33 cellular contexts compared by ENCODE assay signal in the genomic region with DNA sequence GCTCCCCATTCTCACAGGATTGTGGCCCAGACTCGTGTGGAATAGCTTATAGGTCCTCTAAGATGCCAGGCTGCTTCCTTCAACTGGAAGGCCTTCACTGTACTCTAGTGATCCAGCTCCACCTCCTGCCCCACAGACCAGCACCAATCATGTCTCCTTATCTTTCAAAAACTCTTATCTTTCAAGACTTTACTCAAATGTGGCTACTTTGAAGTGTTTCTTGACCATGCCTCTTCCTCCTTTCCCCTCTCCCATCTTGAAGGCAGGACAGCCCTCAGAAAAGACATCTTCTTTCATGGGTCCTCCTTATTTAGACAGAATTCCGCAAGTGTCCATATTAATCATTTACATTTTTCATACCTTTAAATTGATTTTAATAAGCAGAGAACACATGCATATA.
"Had no signal": no experiment of that assay in that cellular context is flagged by ENCODE, and none has a peak within 500 bp of the region (broad histone marks: within the 10 kb centered on the region; RNA-seq: fewer than 3 reads in every experiment).

No MANE protein-coding gene starts in this region.

- H3K4me1 Mint-ChIP-seq: activated CD4-positive, alpha-beta memory T cell treated with anti-CD3 and anti-CD28 coated beads, Interleukin-2, amount 10 ng/mL, durations not matched to agents 7 days and 5 days had no signal

- H3K4me3 ChIP-seq: adrenal gland, body of pancreas, esophagus muscularis mucosa, gastrocnemius medialis, heart left ventricle had no signal

- H3K4me1 ChIP-seq: adrenal gland, body of pancreas, esophagus muscularis mucosa, gastrocnemius medialis, heart left ventricle had no signal

- H3K36me3 ChIP-seq: adrenal gland, gastrocnemius medialis had no signal

- H3K27me3 ChIP-seq: adrenal gland, body of pancreas, esophagus muscularis mucosa, foreskin keratinocyte, gastrocnemius medialis, heart left ventricle had no signal

- H3K27ac ChIP-seq: adrenal gland, body of pancreas, esophagus muscularis mucosa, foreskin keratinocyte, gastrocnemius medialis, heart left ventricle, VCaP had no signal

- DNase-seq: activated CD4-positive, alpha-beta memory T cell treated with anti-CD3 and anti-CD28 coated beads, Interleukin-2, amount 10 ng/mL, durations not matched to agents 7 days and 5 days; activated CD4-positive, alpha-beta T cell treated with anti-CD3 and anti-CD28 coated beads for 1 hour; activated CD4-positive, alpha-beta T cell treated with anti-CD3 and anti-CD28 coated beads for 4 hours; activated CD4-positive, alpha-beta T cell treated with anti-CD3 and anti-CD28 coated beads, Interleukin-2, amount 10 ng/mL, durations not matched to agents 7 days and 5 days; activated CD4-positive, alpha-beta T cell treated with anti-CD3 and anti-CD28 coated beads, Interleukin-2, amount 50 U/mL, for 4 hours; activated effector memory CD4-positive, alpha-beta T cell treated with anti-CD3 and anti-CD28 coated beads, Interleukin-2, amount 50 U/mL, for 16 hours; activated naive CD4-positive, alpha-beta T cell treated with anti-CD3 and anti-CD28 coated beads for 36 hours; activated naive CD8-positive, alpha-beta T cell treated with anti-CD3 and anti-CD28 coated beads for 36 hours; activated naive CD8-positive, alpha-beta T cell treated with anti-CD3 and anti-CD28 coated beads, Interleukin-2, amount 50 U/mL, for 24 hours; activated T-cell treated with anti-CD3 and anti-CD28 coated beads, Interleukin-2, amount 50 U/mL, for 1 hour; activated T-cell treated with anti-CD3 and anti-CD28 coated beads, Interleukin-2, amount 50 U/mL, for 48 hours; adrenal gland; amygdala; aorta; body of pancreas; caudate nucleus; cortex of kidney; dermis blood vessel endothelial cell; effector CD4-positive, alpha-beta T cell; effector memory CD8-positive, alpha-beta T cell; foreskin keratinocyte; gastrocnemius medialis; glutamatergic neuron; heart left ventricle; T-helper 2 cell had no signal

- H3K4me3 Mint-ChIP-seq: activated CD4-positive, alpha-beta memory T cell treated with anti-CD3 and anti-CD28 coated beads, Interleukin-2, amount 10 ng/mL, durations not matched to agents 7 days and 5 days; activated CD4-positive, alpha-beta T cell treated with anti-CD3 and anti-CD28 coated beads, Interleukin-2, amount 10 ng/mL, durations not matched to agents 7 days and 5 days; activated naive CD4-positive, alpha-beta T cell treated with anti-CD3 and anti-CD28 coated beads for 36 hours; activated naive CD4-positive, alpha-beta T cell treated with anti-CD3 and anti-CD28 coated beads, Interleukin-2, amount 50 U/mL, for 24 hours; activated naive CD8-positive, alpha-beta T cell treated with anti-CD3 and anti-CD28 coated beads for 36 hours; activated naive CD8-positive, alpha-beta T cell treated with anti-CD3 and anti-CD28 coated beads, Interleukin-2, amount 50 U/mL, for 24 hours; activated T-helper 1 cell treated with anti-CD3 and anti-CD28 coated beads, Interleukin-12 subunit alpha, Interleukin-12 subunit beta, Interleukin-2, Interleukin-4 antibody, amounts not matched to agents 30 ng/mL and 10 ng/mL and 1 ng/mL, durations not matched to agents 14 hours and 24 hours and 36 hours; effector memory CD8-positive, alpha-beta T cell; WTC11 had no signal

- H3K9me3 ChIP-seq: adrenal gland, body of pancreas, esophagus muscularis mucosa, gastrocnemius medialis, heart left ventricle had no signal

- FAIRE-seq: colon, TTC549 had no signal

- H3K9me3 Mint-ChIP-seq: activated CD4-positive, alpha-beta memory T cell treated with anti-CD3 and anti-CD28 coated beads, Interleukin-2, amount 10 ng/mL, durations not matched to agents 7 days and 5 days; activated CD4-positive, alpha-beta T cell treated with anti-CD3 and anti-CD28 coated beads, Interleukin-2, amount 10 ng/mL, durations not matched to agents 7 days and 5 days; activated naive CD4-positive, alpha-beta T cell treated with anti-CD3 and anti-CD28 coated beads for 36 hours; activated naive CD4-positive, alpha-beta T cell treated with anti-CD3 and anti-CD28 coated beads, Interleukin-2, amount 50 U/mL, for 24 hours; activated naive CD8-positive, alpha-beta T cell treated with anti-CD3 and anti-CD28 coated beads for 36 hours; activated naive CD8-positive, alpha-beta T cell treated with anti-CD3 and anti-CD28 coated beads, Interleukin-2, amount 50 U/mL, for 24 hours; activated T-helper 1 cell treated with anti-CD3 and anti-CD28 coated beads, Interleukin-12 subunit alpha, Interleukin-12 subunit beta, Interleukin-2, Interleukin-4 antibody, amounts not matched to agents 30 ng/mL and 10 ng/mL and 1 ng/mL, durations not matched to agents 14 hours and 24 hours and 36 hours; activated T-helper 2 cell treated with anti-CD3 and anti-CD28 coated beads, Interferon-gamma antibody, Interleukin-2, Interleukin-4, amounts not matched to agents 10 μg/mL and 5 μg/mL and 100 μg/mL, durations not matched to agents 14 hours and 24 hours and 36 hours; effector memory CD8-positive, alpha-beta T cell; WTC11 had no signal

- ATAC-seq: activated naive CD8-positive, alpha-beta T cell treated with anti-CD3 and anti-CD28 coated beads, Interleukin-2, amount 50 U/mL, for 24 hours; body of pancreas; effector memory CD8-positive, alpha-beta T cell; foreskin keratinocyte; gastrocnemius medialis; heart left ventricle; WTC11 had no signal

- H3K36me3 Mint-ChIP-seq: WTC11 had no signal

- H3K27ac Mint-ChIP-seq: activated CD4-positive, alpha-beta memory T cell treated with anti-CD3 and anti-CD28 coated beads, Interleukin-2, amount 10 ng/mL, durations not matched to agents 7 days and 5 days; activated CD4-positive, alpha-beta T cell treated with anti-CD3 and anti-CD28 coated beads, Interleukin-2, amount 10 ng/mL, durations not matched to agents 7 days and 5 days; activated naive CD4-positive, alpha-beta T cell treated with anti-CD3 and anti-CD28 coated beads for 36 hours; activated naive CD4-positive, alpha-beta T cell treated with anti-CD3 and anti-CD28 coated beads, Interleukin-2, amount 50 U/mL, for 24 hours; activated naive CD8-positive, alpha-beta T cell treated with anti-CD3 and anti-CD28 coated beads for 36 hours; activated naive CD8-positive, alpha-beta T cell treated with anti-CD3 and anti-CD28 coated beads, Interleukin-2, amount 50 U/mL, for 24 hours; activated T-helper 1 cell treated with anti-CD3 and anti-CD28 coated beads, Interleukin-12 subunit alpha, Interleukin-12 subunit beta, Interleukin-2, Interleukin-4 antibody, amounts not matched to agents 30 ng/mL and 10 ng/mL and 1 ng/mL, durations not matched to agents 14 hours and 24 hours and 36 hours; activated T-helper 2 cell treated with anti-CD3 and anti-CD28 coated beads, Interferon-gamma antibody, Interleukin-2, Interleukin-4, amounts not matched to agents 10 μg/mL and 5 μg/mL and 100 μg/mL, durations not matched to agents 14 hours and 24 hours and 36 hours; effector memory CD8-positive, alpha-beta T cell; WTC11 had no signal

- H3K27me3 Mint-ChIP-seq: activated CD4-positive, alpha-beta memory T cell treated with anti-CD3 and anti-CD28 coated beads, Interleukin-2, amount 10 ng/mL, durations not matched to agents 7 days and 5 days; activated CD4-positive, alpha-beta T cell treated with anti-CD3 and anti-CD28 coated beads, Interleukin-2, amount 10 ng/mL, durations not matched to agents 7 days and 5 days; activated naive CD4-positive, alpha-beta T cell treated with anti-CD3 and anti-CD28 coated beads, Interleukin-2, amount 50 U/mL, for 24 hours; activated naive CD8-positive, alpha-beta T cell treated with anti-CD3 and anti-CD28 coated beads for 36 hours; activated naive CD8-positive, alpha-beta T cell treated with anti-CD3 and anti-CD28 coated beads, Interleukin-2, amount 50 U/mL, for 24 hours; effector memory CD8-positive, alpha-beta T cell had no signal
